Comparison of ENCODE assay signal across 18 cellular contexts in the genomic region with DNA sequence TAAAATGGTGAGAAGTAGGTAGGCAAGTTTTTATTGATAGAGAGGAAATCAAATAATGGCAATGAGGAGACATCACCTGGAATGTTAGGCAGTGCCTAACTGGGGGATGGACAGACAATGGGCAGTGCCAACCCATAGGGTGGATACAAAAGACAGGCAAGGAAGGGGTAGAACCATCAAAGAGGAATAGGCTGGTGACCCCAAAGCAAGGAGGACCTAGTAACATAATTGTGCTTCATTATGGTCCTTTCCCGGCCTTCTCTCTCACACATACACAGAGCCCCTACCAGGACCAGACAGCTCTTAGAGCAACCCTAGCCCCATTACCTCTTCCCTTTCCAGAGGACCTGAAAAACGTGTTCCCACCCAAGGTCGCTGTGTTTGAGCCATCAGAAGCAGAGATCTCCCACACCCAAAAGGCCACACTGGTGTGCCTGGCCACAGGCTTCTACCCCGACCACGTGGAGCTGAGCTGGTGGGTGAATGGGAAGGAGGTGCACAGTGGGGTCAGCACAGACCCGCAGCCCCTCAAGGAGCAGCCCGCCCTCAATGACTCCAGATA. TPM values are rescaled to one million over a fixed set of nuclear protein-coding genes. Genes with fewer than 3 reads are reported as not detected.
DNase-seq lines count a peak whose midpoint lies in the region; ATAC-seq and TF ChIP-seq lines count a peak whose summit lies in the region.
"Had no signal": no experiment of that assay in that cellular context is flagged by ENCODE, and none has a peak within 500 bp of the region (broad histone marks: within the 10 kb centered on the region; RNA-seq: fewer than 3 reads in every experiment).

No MANE protein-coding gene starts in this region.

- no peak for TF ChIP-seq EP300 in esophagus muscularis mucosa (IDR thresholded peaks at IDR 0.05)

- H3K27me3 ChIP-seq in esophagus muscularis mucosa (peaks cover 0 to 64% (median 25%) of the 10 kb centered on the region in 4 donors), thymus (ENCODE audit: control insufficient read depth, insufficient read depth) (no peaks in the 10 kb centered on the region)

- no peak overlapping the region for H3K27ac ChIP-seq in esophagus muscularis mucosa (replicated peaks in 1 of 4)
- H3K27ac ChIP-seq in thymus (ENCODE audit: low read depth), result peak overlapping the region; percentile 100
- H3K27ac ChIP-seq: uterus had no signal

- CTCF ChIA-PET in activated naive CD4-positive, alpha-beta T cell treated with anti-CD3 and anti-CD28 coated beads for 36 hours (lab: Charles Lee), result interaction anchor here (0.8 to 21.5 kb wide), 2 partner anchors 9 to 164 kb away, joined by 3 to 382 read pairs; no protein-coding TSS in a partner anchor

- intact Hi-C loops in activated naive CD4-positive, alpha-beta T cell treated with anti-CD3 and anti-CD28 coated beads for 36 hours (cut with micrococcal nuclease), result loop anchor here (1.0 to 10.0 kb wide), 3 partner anchors 9 to 1246 kb away; a partner anchor contains a TSS
- intact Hi-C loops in esophagus muscularis mucosa (cut with DNase I) (no loop called here), posterior cingulate gyrus (cut with DNase I) (no loop called here)

- H3K9me3 ChIP-seq in esophagus muscularis mucosa, result no peaks in the 10 kb centered on the region
- H3K9me3 ChIP-seq in thymus (ENCODE audit: control insufficient read depth), result no peaks in the 10 kb centered on the region
- H3K9me3 ChIP-seq: MG63, uterus had no signal

- peak overlapping the region; percentile 99 for H3K27ac Mint-ChIP-seq in activated naive CD4-positive, alpha-beta T cell treated with anti-CD3 and anti-CD28 coated beads for 36 hours

- H3K36me3 ChIP-seq in esophagus muscularis mucosa (no peaks in the 10 kb centered on the region), thymus (ENCODE audit: control insufficient read depth, insufficient read depth) (peaks cover 56% of the 10 kb centered on the region)
- H3K36me3 ChIP-seq: MG63, uterus had no signal

- no peak for TF ChIP-seq POLR2A in esophagus muscularis mucosa (IDR thresholded peaks at IDR 0.05; ENCODE audit: low read depth)

- H3K4me3 Mint-ChIP-seq in activated naive CD4-positive, alpha-beta T cell treated with anti-CD3 and anti-CD28 coated beads for 36 hours, result peak overlapping the region; percentile 88
- H3K4me3 Mint-ChIP-seq in activated T-cell treated with anti-CD3 and anti-CD28 coated beads, Interleukin-2, amount 50 U/mL, for 4 hours, result peak overlapping the region; percentile 99

- no peaks in the 10 kb centered on the region for H3K27me3 Mint-ChIP-seq in activated naive CD4-positive, alpha-beta T cell treated with anti-CD3 and anti-CD28 coated beads for 36 hours (ENCODE audit: low read depth)
- no peaks in the 10 kb centered on the region for H3K27me3 Mint-ChIP-seq in activated T-cell treated with anti-CD3 and anti-CD28 coated beads, Interleukin-2, amount 50 U/mL, for 4 hours (ENCODE audit: low read depth)

- peaks cover 15 to 22% (median 20%) of the 10 kb centered on the region in 4 donors for H3K4me1 ChIP-seq in esophagus muscularis mucosa
- H3K4me1 ChIP-seq in thymus (ENCODE audit: control insufficient read depth, insufficient read depth, low read length), result peaks cover 50% of the 10 kb centered on the region

- peaks cover 87% of the 10 kb centered on the region for H3K36me3 Mint-ChIP-seq in activated naive CD4-positive, alpha-beta T cell treated with anti-CD3 and anti-CD28 coated beads for 36 hours (ENCODE audit: low read depth)
- peaks cover 73% of the 10 kb centered on the region for H3K36me3 Mint-ChIP-seq in activated T-cell treated with anti-CD3 and anti-CD28 coated beads, Interleukin-2, amount 50 U/mL, for 4 hours (ENCODE audit: insufficient read depth)

- H3K4me3 ChIP-seq in esophagus muscularis mucosa, result no peak overlapping the region
- peak overlapping the region; percentile 77 for H3K4me3 ChIP-seq in thymus (ENCODE audit: low read length)
- H3K4me3 ChIP-seq: MG63, uterus had no signal

- peaks cover 65% of the 10 kb centered on the region for H3K4me1 Mint-ChIP-seq in activated naive CD4-positive, alpha-beta T cell treated with anti-CD3 and anti-CD28 coated beads for 36 hours (ENCODE audit: low read depth)
- peaks cover 74% of the 10 kb centered on the region for H3K4me1 Mint-ChIP-seq in activated T-cell treated with anti-CD3 and anti-CD28 coated beads, Interleukin-2, amount 50 U/mL, for 4 hours (ENCODE audit: low read depth)

- DNase-seq in activated naive CD4-positive, alpha-beta T cell treated with anti-CD3 and anti-CD28 coated beads for 36 hours, result no peak
- DNase-seq in activated naive CD4-positive, alpha-beta T cell treated with anti-CD3 and anti-CD28 coated beads, Interleukin-2, amount 50 U/mL, for 16 hours, result no peak
- no peak for DNase-seq in activated T-cell treated with anti-CD3 and anti-CD28 coated beads, Interleukin-2, amount 50 U/mL, for 4 hours
- DNase-seq in esophagus muscularis mucosa (ENCODE audit: extremely low spot score), result peak; percentile 53
- DNase-seq in foreskin melanocyte, result no peak
- no peak for DNase-seq in posterior cingulate gyrus
- no peak for DNase-seq in NAMALWA (ENCODE audit: low spot score)
- DNase-seq: ACHN, COR-L47, cortex of kidney, kidney glomerular epithelial cell, MG63, NCI-H2029 treated with DMSO at 0.1 percent for 48 hours, NCI-H69, uterus had no signal

- no peak for TF ChIP-seq CTCF in esophagus muscularis mucosa (IDR thresholded peaks at IDR 0.05)

- 94% methylated on average over 4 of the region's 7 CpGs for WGBS in esophagus muscularis mucosa
- WGBS in thymus, result 68% methylated on average over 7 of the region's 7 CpGs

- no peaks in the 10 kb centered on the region for H3K9me3 Mint-ChIP-seq in activated naive CD4-positive, alpha-beta T cell treated with anti-CD3 and anti-CD28 coated beads for 36 hours
- no peaks in the 10 kb centered on the region for H3K9me3 Mint-ChIP-seq in activated T-cell treated with anti-CD3 and anti-CD28 coated beads, Interleukin-2, amount 50 U/mL, for 4 hours

- no peak for ATAC-seq in activated T-cell treated with anti-CD3 and anti-CD28 coated beads, Interleukin-2, amount 50 U/mL, for 4 hours
- ATAC-seq: Panc1 had no signal

RNA-seq across cellular contexts. Expression of a gene that starts 30.0 kb away (rescaled TPM):
- under 1 TPM in 1 of 2 experiments, not detected in 1; 0.50 TPM for total RNA-seq in activated naive CD4-positive, alpha-beta T cell treated with anti-CD3 and anti-CD28 coated beads for 36 hours
- total RNA-seq in activated T-cell treated with anti-CD3 and anti-CD28 coated beads, Interleukin-2, amount 50 U/mL, for 4 hours, result 10 to 100 TPM; 18.0 to 30.0 (median 25.2) TPM
- under 1 TPM in 1 of 4 donors, not detected in 3; 0.39 TPM for total RNA-seq in esophagus muscularis mucosa
- polyA plus RNA-seq in thymus, result 23.1 TPM
- total RNA-seq: osteocyte, uterus had no signal

RNA-seq across cellular contexts. Expression of a gene that starts 51.5 kb away (rescaled TPM):
- not detected for total RNA-seq in activated naive CD4-positive, alpha-beta T cell treated with anti-CD3 and anti-CD28 coated beads for 36 hours
- 10 to 100 TPM in 1 of 3 donors, 1 to 10 TPM in 2; 6.6 to 11.7 (median 9.2) TPM for total RNA-seq in activated T-cell treated with anti-CD3 and anti-CD28 coated beads, Interleukin-2, amount 50 U/mL, for 4 hours
- not detected for total RNA-seq in esophagus muscularis mucosa
- polyA plus RNA-seq in thymus, result 4.5 TPM
- total RNA-seq: osteocyte had no signal

RNA-seq across cellular contexts. Expression of a gene that starts 54.1 kb away (rescaled TPM):
- 10 to 100 TPM; 22.1 to 22.8 TPM for total RNA-seq in activated naive CD4-positive, alpha-beta T cell treated with anti-CD3 and anti-CD28 coated beads for 36 hours
- total RNA-seq in activated T-cell treated with anti-CD3 and anti-CD28 coated beads, Interleukin-2, amount 50 U/mL, for 4 hours, result 1 to 10 TPM; 6.7 to 8.3 (median 8.0) TPM
- 10 to 100 TPM in 1 of 4 donors, 1 to 10 TPM in 3; 3.3 to 10.5 (median 5.5) TPM for total RNA-seq in esophagus muscularis mucosa
- polyA plus RNA-seq in thymus, result 163 TPM

Comparison
In these comparisons a context has a peak if more than half of its experiments do, and no peak if none do; other contexts are left out.
1. RNA of a gene that starts 30.0 kb away (total RNA-seq): 18.0 to 30.0 TPM in activated T-cell treated with anti-CD3 and anti-CD28 coated beads, Interleukin-2, amount 50 U/mL, for 4 hours; 0.50 TPM in activated naive CD4-positive, alpha-beta T cell treated with anti-CD3 and anti-CD28 coated beads for 36 hours and 0.39 TPM in esophagus muscularis mucosa; every median in the first group is over 10 times any median in the second.
2. RNA of a gene that starts 51.5 kb away (total RNA-seq): 6.6 to 11.7 TPM in activated T-cell treated with anti-CD3 and anti-CD28 coated beads, Interleukin-2, amount 50 U/mL, for 4 hours; not detected in esophagus muscularis mucosa and not detected in activated naive CD4-positive, alpha-beta T cell treated with anti-CD3 and anti-CD28 coated beads for 36 hours; every median in the first group is over 4 times any median in the second.